ENCODE assay signal across 24 cellular contexts in genomic region chrX:41131766-41132165, GRCh38. TPM values are rescaled to one million over a fixed set of nuclear protein-coding genes. Genes with fewer than 3 reads are reported as not detected.
DNase-seq lines count a peak whose midpoint lies in the region; ATAC-seq, FAIRE-seq and TF ChIP-seq lines count a peak whose summit lies in the region.
"Had no signal": no experiment of that assay in that cellular context is flagged by ENCODE, and none has a peak within 500 bp of the region (broad histone marks: within the 10 kb centered on the region; RNA-seq: fewer than 3 reads in every experiment).

No MANE protein-coding gene starts in this region.

- no peak for TF ChIP-seq POLR2A in GM12878 (IDR thresholded peaks at IDR 0.05; ENCODE audit: low read depth, low read length)

- DNase-seq in GM12878 (ENCODE audit: low read depth, low spot score) (no peak), HAP-1 (ENCODE audit: low spot score in 2 of 2) (no peak), head of caudate nucleus (no peak)
- DNase-seq in stimulated activated naive B cell treated with anti-CD40 and anti-IgM and Interleukin-4, amounts not matched to agents 10 μg/mL and 1 μg/mL and 100 μg/mL, for 72 hours = no peak
- DNase-seq in activated naive CD8-positive, alpha-beta T cell treated with anti-CD3 and anti-CD28 coated beads for 36 hours = no peak
- DNase-seq: AML-193; Caco-2; Calu3; CD4-positive, alpha-beta T cell; CD8-positive, alpha-beta T cell; DMS79 treated with DMSO at 0.1 percent for 48 hours; GF-D8 had no signal

- H3K9ac ChIP-seq in OCI-LY3 (ENCODE audit: low read length) (no peak overlapping the region), GM12878 (ENCODE audit: control insufficient read depth, insufficient read depth, low read length) (no peak overlapping the region)
- H3K9ac ChIP-seq: BLaER1 treated with 17β-estradiol and CSF1 and Interleukin-3, amounts not matched to agents 10 nM and 100 nM had no signal

- TF ChIP-seq CTCF in OCI-LY3 (IDR thresholded peaks at IDR 0.05; ENCODE audit: low read depth, low read length) (no peak), GM12878 (IDR thresholded peaks at IDR 0.05 in 2 of 3, conservative IDR thresholded peaks at IDR 0.05 in 1 of 3; ENCODE audit: control insufficient read depth in 2 of 3, extremely low read depth in 1 of 3, insufficient read depth in 1 of 3, low read depth in 3 of 3, low read length in 3 of 3) (no peak)

- no peak for FAIRE-seq in GM12878 (lab: Jason Lieb, UNC)
- FAIRE-seq: A549, D721Med, G401.6, GM12892, GM18507, GM19239 had no signal

- H3K4me1 Mint-ChIP-seq in stimulated activated naive B cell treated with anti-CD40 and anti-IgM and Interleukin-4, amounts not matched to agents 10 μg/mL and 1 μg/mL and 100 μg/mL, for 72 hours = peaks cover 2 to 5% of the 10 kb centered on the region in 2 donors
- peaks cover 17% of the 10 kb centered on the region for H3K4me1 Mint-ChIP-seq in activated naive CD8-positive, alpha-beta T cell treated with anti-CD3 and anti-CD28 coated beads for 36 hours

- H3K79me2 ChIP-seq in OCI-LY3 (ENCODE audit: low read length) = peaks cover 75% of the 10 kb centered on the region
- peaks cover 12% of the 10 kb centered on the region for H3K79me2 ChIP-seq in GM12878 (ENCODE audit: control insufficient read depth, insufficient read depth, low read length)

- H3K27me3 Mint-ChIP-seq in stimulated activated naive B cell treated with anti-CD40 and anti-IgM and Interleukin-4, amounts not matched to agents 10 μg/mL and 1 μg/mL and 100 μg/mL, for 72 hours = no peaks in the 10 kb centered on the region
- H3K27me3 Mint-ChIP-seq in activated naive CD8-positive, alpha-beta T cell treated with anti-CD3 and anti-CD28 coated beads for 36 hours = no peaks in the 10 kb centered on the region
- H3K27me3 Mint-ChIP-seq: B cell; CD4-positive, alpha-beta T cell had no signal

- H3K9me3 ChIP-seq in OCI-LY3 (ENCODE audit: insufficient read depth, low read length) = no peaks in the 10 kb centered on the region
- no peaks in the 10 kb centered on the region for H3K9me3 ChIP-seq in GM12878 (replicated peaks; ENCODE audit: control insufficient read depth, insufficient read depth, low read length)
- no peaks in the 10 kb centered on the region for H3K9me3 ChIP-seq in HAP-1
- H3K9me3 ChIP-seq: A549; BLaER1 treated with 17β-estradiol and CSF1 and Interleukin-3, amounts not matched to agents 10 nM and 100 nM; Caco-2 had no signal

- SMC1A ChIA-PET in GM12878 (lab: Charles Lee; ENCODE audit: uncharacterized antibody, unreplicated experiment) = interaction anchor here (1.1 to 1.7 kb wide), 2 partner anchors 11 to 480 kb away, joined by 3 to 8 read pairs; no protein-coding TSS in a partner anchor

- H3K4me3 Mint-ChIP-seq in stimulated activated naive B cell treated with anti-CD40 and anti-IgM and Interleukin-4, amounts not matched to agents 10 μg/mL and 1 μg/mL and 100 μg/mL, for 72 hours = no peak overlapping the region
- no peak overlapping the region for H3K4me3 Mint-ChIP-seq in activated naive CD8-positive, alpha-beta T cell treated with anti-CD3 and anti-CD28 coated beads for 36 hours
- H3K4me3 Mint-ChIP-seq: B cell; CD4-positive, alpha-beta T cell; CD8-positive, alpha-beta T cell had no signal

- H3K27me3 ChIP-seq in OCI-LY3 (ENCODE audit: low read depth, low read length) (no peaks in the 10 kb centered on the region), GM12878 (replicated peaks in 1 of 2; ENCODE audit: control insufficient read depth in 2 of 2, insufficient read depth in 2 of 2, low read length in 1 of 2) (no peaks in the 10 kb centered on the region), HAP-1 (ENCODE audit: low read depth) (no peaks in the 10 kb centered on the region)

- H3K36me3 ChIP-seq in OCI-LY3 (replicated peaks; ENCODE audit: low read depth, low read length) (peaks cover 37% of the 10 kb centered on the region), GM12878 (ENCODE audit: control insufficient read depth in 2 of 2, insufficient read depth in 2 of 2, low read length in 1 of 2) (peaks cover 0 to 13% of the 10 kb centered on the region in 2 experiments; a peak in 3 of 4 replicates), HAP-1 (replicated peaks) (peaks cover 75% of the 10 kb centered on the region)

- TF ChIP-seq RAD21 in GM12878 (IDR thresholded peaks at IDR 0.05; ENCODE audit: insufficient read depth, low read depth, low read length) = no peak

- H3K27ac Mint-ChIP-seq in stimulated activated naive B cell treated with anti-CD40 and anti-IgM and Interleukin-4, amounts not matched to agents 10 μg/mL and 1 μg/mL and 100 μg/mL, for 72 hours = no peak overlapping the region
- no peak overlapping the region for H3K27ac Mint-ChIP-seq in activated naive CD8-positive, alpha-beta T cell treated with anti-CD3 and anti-CD28 coated beads for 36 hours
- H3K27ac Mint-ChIP-seq: B cell; CD4-positive, alpha-beta T cell; CD8-positive, alpha-beta T cell had no signal

- CTCF ChIA-PET in GM12878 (lab: Yijun Ruan, JAX) = interaction anchor here (0.6 to 1.4 kb wide), 4 partner anchors 11 to 278 kb away, joined by 3 to 5 read pairs (median 4); no protein-coding TSS in a partner anchor

- ATAC-seq in GM18861 (IDR thresholded peaks at IDR 0.05; ENCODE audit: unreplicated experiment) (peak; percentile 52), GM12878 (peak; percentile 48)
- ATAC-seq in stimulated activated naive B cell treated with anti-CD40 and anti-IgM and Interleukin-4, amounts not matched to agents 10 μg/mL and 1 μg/mL and 100 μg/mL, for 72 hours (replicated peaks) = peak; percentile 73 to 91
- ATAC-seq: A549; CD8-positive, alpha-beta T cell had no signal

- peaks cover 33% of the 10 kb centered on the region for H4K20me1 ChIP-seq in OCI-LY3 (ENCODE audit: insufficient read depth, low read length)
- H4K20me1 ChIP-seq in GM12878 (ENCODE audit: control insufficient read depth, insufficient read depth) = no peaks in the 10 kb centered on the region

- H3K36me3 Mint-ChIP-seq in stimulated activated naive B cell treated with anti-CD40 and anti-IgM and Interleukin-4, amounts not matched to agents 10 μg/mL and 1 μg/mL and 100 μg/mL, for 72 hours = peaks cover 7 to 40% of the 10 kb centered on the region in 2 donors
- H3K36me3 Mint-ChIP-seq in activated naive CD8-positive, alpha-beta T cell treated with anti-CD3 and anti-CD28 coated beads for 36 hours = peaks cover 20% of the 10 kb centered on the region

- H3K4me3 ChIP-seq in OCI-LY3 (ENCODE audit: low read length) (no peak overlapping the region), GM12878 (no peak overlapping the region), HAP-1 (no peak overlapping the region)
- H3K4me3 ChIP-seq: A549; BLaER1 treated with 17β-estradiol and CSF1 and Interleukin-3, amounts not matched to agents 10 nM and 100 nM had no signal

- WGBS in GM12878 (ENCODE audit: insufficient coverage, insufficient replicate concordance, low lambda C conversion rate, missing lambda C conversion rate) = 47% methylated on average over 1 of the region's 1 CpG

- TF ChIP-seq EP300 in GM12878 (IDR thresholded peaks at IDR 0.05; ENCODE audit: borderline replicate concordance in 1 of 2, control insufficient read depth in 1 of 2, low read depth in 2 of 2, low read length in 2 of 2) = no peak

- no peak overlapping the region for H2AFZ ChIP-seq in OCI-LY3 (ENCODE audit: low read depth, low read length)
- no peak overlapping the region for H2AFZ ChIP-seq in GM12878 (ENCODE audit: control insufficient read depth, low read depth, low read length)

- RAD21 ChIA-PET in GM12878 (lab: Charles Lee; ENCODE audit: unreplicated experiment) = interaction anchor here (0.9 kb wide), 1 partner anchor 480 kb away, joined by 3 read pairs; no protein-coding TSS in a partner anchor

- no peaks in the 10 kb centered on the region for H3K9me3 Mint-ChIP-seq in stimulated activated naive B cell treated with anti-CD40 and anti-IgM and Interleukin-4, amounts not matched to agents 10 μg/mL and 1 μg/mL and 100 μg/mL, for 72 hours
- no peaks in the 10 kb centered on the region for H3K9me3 Mint-ChIP-seq in activated naive CD8-positive, alpha-beta T cell treated with anti-CD3 and anti-CD28 coated beads for 36 hours
- H3K9me3 Mint-ChIP-seq: CD4-positive, alpha-beta T cell; CD8-positive, alpha-beta T cell had no signal

- H3K4me1 ChIP-seq in OCI-LY3 (ENCODE audit: low read length) (peaks cover 48% of the 10 kb centered on the region), GM12878 (ENCODE audit: control insufficient read depth, insufficient read depth, low read length) (peaks cover 3% of the 10 kb centered on the region; the same call in 1 of the 2 replicates), HAP-1 (no peaks in the 10 kb centered on the region)
- H3K4me1 ChIP-seq: BLaER1 treated with 17β-estradiol and CSF1 and Interleukin-3, amounts not matched to agents 10 nM and 100 nM; Caco-2 had no signal

- H3K27ac ChIP-seq in OCI-LY3 (ENCODE audit: low read length) (peak overlapping the region; percentile 52), GM12878 (ENCODE audit: control insufficient read depth, insufficient read depth) (no peak overlapping the region)
- H3K27ac ChIP-seq: 22Rv1; A549; BLaER1 treated with 17β-estradiol and CSF1 and Interleukin-3, amounts not matched to agents 10 nM and 100 nM; C4-2B had no signal

- in situ Hi-C loops in GM12878 (cut with MboI) = no loop called here
- in situ Hi-C loops in HAP-1 (cut with MboI; ENCODE audit: low sequenced_read_pairs) = no loop called here

- BruUV-seq in GM12878 (replicated peaks; lab: Mats Ljungman, UMichigan) = no TSS peak

- H3K4me2 ChIP-seq in OCI-LY3 (ENCODE audit: low read length) = peak overlapping the region; percentile 53
- H3K4me2 ChIP-seq in GM12878 (ENCODE audit: control insufficient read depth, insufficient read depth) = no peak overlapping the region
- H3K4me2 ChIP-seq: A549; BLaER1 treated with 17β-estradiol and CSF1 and Interleukin-3, amounts not matched to agents 10 nM and 100 nM had no signal

- intact Hi-C loops in GM12878 (cut with micrococcal nuclease; ENCODE audit: unreplicated experiment) = no loop called here
- intact Hi-C loops in head of caudate nucleus (cut with DNase I) = no loop called here

- POLR2A ChIA-PET in GM12878 (lab: Charles Lee) = no interaction called here

RNA-seq across cellular contexts. Expression of gene USP9X, which starts 46.5 kb away (rescaled TPM):
- 262 and 288 TPM in 2 replicates for total RNA-seq in GM12878 (2013; cell fraction: nucleolus; rRNA removed)
- total RNA-seq in GM12878 (2014; rRNA removed) (61.6 and 76.1 TPM in 2 replicates), GM12878 (2014; rRNA removed; fragmentation: Illumina TruSeq; extraction: Trizol) (46.9 and 50.5 TPM in 2 replicates), GM12878 (2021) (47.9 and 55.6 TPM in 2 replicates)
- 19.1 TPM for polyA plus RNA-seq in GM12878 (2011; ENCODE audit: low read depth)
- polyA plus RNA-seq in GM12878 (2011; rRNA removed) (58.9 and 72.7 TPM in 2 replicates), GM12878 (2014; fragmentation: Illumina TruSeq; extraction: Trizol) (36.3 and 39.4 TPM in 2 replicates), GM12878 (2014; fragmentation: Nextera tagmentation; extraction: Ambion mirVana) (10 to 100 TPM in 1 of 2 experiments, 1 to 10 TPM in 1; 9.3 to 17.4 TPM), GM12878 (2014; rRNA removed) (18.4 and 20.1 TPM in 2 replicates), GM12878 (2016; fragmentation: Nextera tagmentation; extraction: Ambion mirVana) (10 to 100 TPM; 26.7 to 27.2 TPM)
- polyA plus RNA-seq in GM12878 (2011; cell fraction: cytosol; rRNA removed) = 32.5 and 42.4 TPM in 2 replicates
- polyA plus RNA-seq in GM12878 (2011; cell fraction: nucleus; rRNA removed) = 43.9 and 56.2 TPM in 2 replicates
- polyA plus RNA-seq in GM12878 (2012) = 25.2 and 34.8 TPM in 2 replicates
- 434 and 467 TPM in 2 replicates for polyA minus RNA-seq in GM12878 (2011; rRNA and poly(A)+ RNA removed)
- 84.7 and 88.0 TPM in 2 replicates for polyA minus RNA-seq in GM12878 (2011; cell fraction: cytosol; rRNA and poly(A)+ RNA removed)
- 99.3 and 124 TPM in 2 replicates for polyA minus RNA-seq in GM12878 (2011; cell fraction: nucleus; rRNA and poly(A)+ RNA removed)
- total RNA-seq in activated naive CD8-positive, alpha-beta T cell treated with anti-CD3 and anti-CD28 coated beads for 36 hours = 10 to 100 TPM; 53.8 to 54.5 TPM
